ENCODE assay signal across 15 cellular contexts in genomic region chr2:215692387-215693079, GRCh38.
A peak's percentile ranks its signal among the peaks of the same experiment; 100 is the strongest.
DNase-seq lines count a peak whose midpoint lies in the region; ATAC-seq, FAIRE-seq and TF ChIP-seq lines count a peak whose summit lies in the region.
"Had no signal": no experiment of that assay in that cellular context is flagged by ENCODE, and none has a peak within 500 bp of the region (broad histone marks: within the 10 kb centered on the region; RNA-seq: fewer than 3 reads in every experiment).

No MANE protein-coding gene starts in this region.

- H3K4me3 Mint-ChIP-seq in activated CD8-positive, alpha-beta memory T cell treated with anti-CD3 and anti-CD28 coated beads, Interleukin-2, amount 10 ng/mL, durations not matched to agents 7 days and 5 days, result no peak overlapping the region
- H3K4me3 Mint-ChIP-seq: activated T-helper 17 cell treated with anti-CD3 and anti-CD28 coated beads, Interleukin-2, amount 50 U/mL, for 72 hours had no signal

- CTCF ChIA-PET in activated CD8-positive, alpha-beta memory T cell treated with anti-CD3 and anti-CD28 coated beads, Interleukin-2, amount 10 ng/mL, durations not matched to agents 7 days and 5 days (lab: Charles Lee), result no interaction called here

- no peaks in the 10 kb centered on the region for H3K4me1 Mint-ChIP-seq in activated CD8-positive, alpha-beta memory T cell treated with anti-CD3 and anti-CD28 coated beads, Interleukin-2, amount 10 ng/mL, durations not matched to agents 7 days and 5 days
- H3K4me1 Mint-ChIP-seq: activated T-helper 17 cell treated with anti-CD3 and anti-CD28 coated beads, Interleukin-2, amount 50 U/mL, for 72 hours had no signal

- H3K9ac ChIP-seq in keratinocyte (ENCODE audit: control insufficient read depth, extremely low read depth, insufficient read depth, low read length) (no peak overlapping the region), smooth muscle cell (ENCODE audit: low read depth) (peak overlapping the region; percentile 50)

- H3K4me1 ChIP-seq in keratinocyte (ENCODE audit: control insufficient read depth, extremely low read depth, insufficient read depth, low read length), result peaks cover 10% of the 10 kb centered on the region
- H3K4me1 ChIP-seq in smooth muscle cell (ENCODE audit: low read depth), result peaks cover 10% of the 10 kb centered on the region
- H3K4me1 ChIP-seq: body of pancreas had no signal

- no peaks in the 10 kb centered on the region for H3K27me3 ChIP-seq in keratinocyte (ENCODE audit: control insufficient read depth, extremely low read depth, insufficient read depth, low read length)
- H3K27me3 ChIP-seq in smooth muscle cell (ENCODE audit: low read depth), result no peaks in the 10 kb centered on the region
- H3K27me3 ChIP-seq: body of pancreas had no signal

- no peaks in the 10 kb centered on the region for H3K9me3 Mint-ChIP-seq in activated CD8-positive, alpha-beta memory T cell treated with anti-CD3 and anti-CD28 coated beads, Interleukin-2, amount 10 ng/mL, durations not matched to agents 7 days and 5 days (ENCODE audit: low read depth)
- H3K9me3 Mint-ChIP-seq: activated T-helper 17 cell treated with anti-CD3 and anti-CD28 coated beads, Interleukin-2, amount 50 U/mL, for 72 hours had no signal

- DNase-seq in H4 (ENCODE audit: low spot score) (peak; percentile 71), astrocyte of the spinal cord (ENCODE audit: low read depth, low spot score) (peak; percentile 59), keratinocyte (ENCODE audit: low read depth, low spot score) (no peak), smooth muscle cell (lab: John Stamatoyannopoulos, UW; ENCODE audit: unreplicated experiment) (no peak), NCI-H2196 (lab: John Stamatoyannopoulos, UW; ENCODE audit: unreplicated experiment) (no peak)
- no peak for DNase-seq in activated CD8-positive, alpha-beta memory T cell treated with anti-CD3 and anti-CD28 coated beads, Interleukin-2, amount 10 ng/mL, durations not matched to agents 7 days and 5 days
- DNase-seq: body of pancreas, hypothalamus, midbrain, T-helper 2 cell had no signal

- no peak overlapping the region for H3K4me3 ChIP-seq in astrocyte of the spinal cord (ENCODE audit: low read depth, low read length)
- no peak overlapping the region for H3K4me3 ChIP-seq in keratinocyte (ENCODE audit: control insufficient read depth in 2 of 3, extremely low read depth in 1 of 3, insufficient read depth in 2 of 3, low read depth in 1 of 3, low read length in 3 of 3)
- no peak overlapping the region for H3K4me3 ChIP-seq in smooth muscle cell
- H3K4me3 ChIP-seq: body of pancreas had no signal

- peaks cover 4% of the 10 kb centered on the region for H3K27me3 Mint-ChIP-seq in activated CD8-positive, alpha-beta memory T cell treated with anti-CD3 and anti-CD28 coated beads, Interleukin-2, amount 10 ng/mL, durations not matched to agents 7 days and 5 days

- H3K27ac ChIP-seq in keratinocyte (ENCODE audit: control insufficient read depth, insufficient read depth, low read length), result no peak overlapping the region
- H3K27ac ChIP-seq in smooth muscle cell (ENCODE audit: low read depth), result peak overlapping the region; percentile 82
- H3K27ac ChIP-seq: body of pancreas had no signal

- no peak for TF ChIP-seq CTCF in astrocyte of the spinal cord (IDR thresholded peaks at IDR 0.05; ENCODE audit: low read depth, low read length)
- TF ChIP-seq CTCF in keratinocyte (optimal IDR thresholded peaks at IDR 0.05 in 1 of 3, IDR thresholded peaks at IDR 0.05 in 1 of 3, conservative IDR thresholded peaks at IDR 0.05 in 1 of 3; ENCODE audit: extremely low read depth in 1 of 3, insufficient read depth in 2 of 3, low read length in 3 of 3), result no peak
- TF ChIP-seq CTCF in smooth muscle cell (IDR thresholded peaks at IDR 0.05; ENCODE audit: borderline replicate concordance, insufficient read depth, poor library complexity, severe bottlenecking), result no peak

- H3F3A ChIP-seq in smooth muscle cell (ENCODE audit: low read depth), result peaks cover 28% of the 10 kb centered on the region

- H3K4me2 ChIP-seq in keratinocyte (ENCODE audit: control insufficient read depth, extremely low read depth, insufficient read depth, low read depth, low read length) (no peak overlapping the region), smooth muscle cell (peak overlapping the region; percentile 76)

- no peaks in the 10 kb centered on the region for H4K20me1 ChIP-seq in keratinocyte (ENCODE audit: control insufficient read depth, extremely low read depth, insufficient read depth, low read length)
- no peaks in the 10 kb centered on the region for H4K20me1 ChIP-seq in smooth muscle cell (ENCODE audit: low read depth)

- no peaks in the 10 kb centered on the region for H3K36me3 Mint-ChIP-seq in activated CD8-positive, alpha-beta memory T cell treated with anti-CD3 and anti-CD28 coated beads, Interleukin-2, amount 10 ng/mL, durations not matched to agents 7 days and 5 days

- no peaks in the 10 kb centered on the region for H3K9me3 ChIP-seq in keratinocyte (ENCODE audit: control insufficient read depth, low read depth, low read length)
- no peaks in the 10 kb centered on the region for H3K9me3 ChIP-seq in smooth muscle cell (replicated peaks; ENCODE audit: low read depth)
- H3K9me3 ChIP-seq: body of pancreas had no signal

- in situ Hi-C loops in astrocyte of the spinal cord (cut with HindIII; ENCODE audit: low sequenced_read_pairs), result no loop called here

- 89% methylated on average over 1 of the region's 1 CpG for WGBS in smooth muscle cell (ENCODE audit: low lambda C conversion rate)

- no peaks in the 10 kb centered on the region for H3K36me3 ChIP-seq in keratinocyte (ENCODE audit: control insufficient read depth in 2 of 2, extremely low read depth in 1 of 2, insufficient read depth in 2 of 2, low read length in 2 of 2)
- H3K36me3 ChIP-seq in smooth muscle cell (ENCODE audit: low read depth), result no peaks in the 10 kb centered on the region

- no peaks in the 10 kb centered on the region for H3K79me2 ChIP-seq in keratinocyte (ENCODE audit: control insufficient read depth, insufficient read depth, low read length)
- H3K79me2 ChIP-seq in smooth muscle cell (ENCODE audit: low read depth), result no peaks in the 10 kb centered on the region

- peak overlapping the region; percentile 19 for H2AFZ ChIP-seq in keratinocyte (ENCODE audit: control insufficient read depth, low read length)
- H2AFZ ChIP-seq in smooth muscle cell (ENCODE audit: low read depth), result peak overlapping the region; percentile 43

- no peak overlapping the region for H3K27ac Mint-ChIP-seq in activated CD8-positive, alpha-beta memory T cell treated with anti-CD3 and anti-CD28 coated beads, Interleukin-2, amount 10 ng/mL, durations not matched to agents 7 days and 5 days
- H3K27ac Mint-ChIP-seq: activated T-helper 17 cell treated with anti-CD3 and anti-CD28 coated beads, Interleukin-2, amount 50 U/mL, for 72 hours had no signal

- no peaks in the 10 kb centered on the region for H3K9me1 ChIP-seq in keratinocyte (ENCODE audit: control insufficient read depth, extremely low read depth, insufficient read depth, low read length)

- ATAC-seq in GM21390 (IDR thresholded peaks at IDR 0.05; ENCODE audit: unreplicated experiment) (no peak), HG03196 (IDR thresholded peaks at IDR 0.05; ENCODE audit: unreplicated experiment) (no peak)
- no peak for ATAC-seq in activated CD8-positive, alpha-beta memory T cell treated with anti-CD3 and anti-CD28 coated beads, Interleukin-2, amount 10 ng/mL, durations not matched to agents 7 days and 5 days
- ATAC-seq: activated T-helper 17 cell treated with anti-CD3 and anti-CD28 coated beads, Interleukin-2, amount 50 U/mL, for 72 hours; body of pancreas; Panc1 had no signal

- dilution Hi-C loops in keratinocyte (cut with MboI; ENCODE audit: extremely low pct_ligation_motif_present, low sequenced_read_pairs), result no loop called here

- no peak for FAIRE-seq in keratinocyte (lab: Jason Lieb, UNC)
- FAIRE-seq: GM19239 had no signal

Comparison
In these comparisons a context has a peak if more than half of its experiments do, and no peak if none do; other contexts are left out.
1. DNase-seq: peak in H4 (single experiment) and astrocyte of the spinal cord (single experiment); none in keratinocyte (single experiment), smooth muscle cell (single experiment), activated CD8-positive, alpha-beta memory T cell treated with anti-CD3 and anti-CD28 coated beads, Interleukin-2, amount 10 ng/mL, durations not matched to agents 7 days and 5 days (single experiment) and NCI-H2196 (single experiment).